In genomic region chr6:121430514-121431460, GRCh38 we compare ENCODE assay signal across 9 cellular contexts. TPM values are rescaled to one million over a fixed set of nuclear protein-coding genes. Genes with fewer than 3 reads are reported as not detected.
DNase-seq lines count a peak whose midpoint lies in the region; ATAC-seq and TF ChIP-seq lines count a peak whose summit lies in the region.
"Had no signal": no experiment of that assay in that cellular context is flagged by ENCODE, and none has a peak within 500 bp of the region (broad histone marks: within the 10 kb centered on the region; RNA-seq: fewer than 3 reads in every experiment).

No MANE protein-coding gene starts in this region.

- POLR2A ChIA-PET in Panc1 (lab: Charles Lee), result no interaction called here

- no peaks in the 10 kb centered on the region for H3K9me3 ChIP-seq in Panc1 (ENCODE audit: control insufficient read depth, insufficient read depth, low read depth, low read length)
- H3K9me3 ChIP-seq: BLaER1 had no signal

- ATAC-seq in Panc1 (no peak), sciatic nerve (peak; percentile 51), GM18858 (IDR thresholded peaks at IDR 0.05; ENCODE audit: unreplicated experiment) (no peak)
- no peak for ATAC-seq in stimulated activated naive B cell treated with anti-CD40 and anti-IgM and Interleukin-4, amounts not matched to agents 10 μg/mL and 1 μg/mL and 100 μg/mL, for 72 hours (replicated peaks)

- no peak overlapping the region for H3K4me3 Mint-ChIP-seq in stimulated activated naive B cell treated with anti-CD40 and anti-IgM and Interleukin-4, amounts not matched to agents 10 μg/mL and 1 μg/mL and 100 μg/mL, for 72 hours

- H3K4me1 Mint-ChIP-seq in stimulated activated naive B cell treated with anti-CD40 and anti-IgM and Interleukin-4, amounts not matched to agents 10 μg/mL and 1 μg/mL and 100 μg/mL, for 72 hours, result no peaks in the 10 kb centered on the region

- peak; percentile 74; the same call in 1 of the 2 replicates for TF ChIP-seq CTCF in Panc1 (IDR thresholded peaks at IDR 0.05)
- peak; percentile 74 for TF ChIP-seq CTCF in fibroblast of villous mesenchyme (IDR thresholded peaks at IDR 0.05; ENCODE audit: insufficient read depth, low read depth, low read length)

- intact Hi-C loops in Panc1 (cut with micrococcal nuclease; ENCODE audit: unreplicated experiment) (loop anchor here (2.0 to 10.0 kb wide), 5 partner anchors 414 to 1104 kb away; no protein-coding TSS in a partner anchor), sciatic nerve (cut with DNase I) (loop anchor here (10.0 kb wide), 1 partner anchor 604 kb away; no protein-coding TSS in a partner anchor)

- DNase-seq in NCI-H1417 (lab: John Stamatoyannopoulos, UW) (peak; percentile 6 to 77 (median 32)), NCI-H1417 treated with DMSO at 0.1 percent for 48 hours (lab: John Stamatoyannopoulos, UW) (no peak), Panc1 (ENCODE audit: low read depth, low spot score) (no peak), fibroblast of villous mesenchyme (ENCODE audit: low read depth) (peak; percentile 69), sciatic nerve (ENCODE audit: low spot score) (no peak)
- no peak for DNase-seq in activated CD4-positive, alpha-beta T cell treated with anti-CD3 and anti-CD28 coated beads for 1 hour
- DNase-seq in stimulated activated naive B cell treated with anti-CD40 and anti-IgM and Interleukin-4, amounts not matched to agents 10 μg/mL and 1 μg/mL and 100 μg/mL, for 72 hours, result no peak

- peaks cover 9% of the 10 kb centered on the region for H3K27me3 ChIP-seq in Panc1 (ENCODE audit: control insufficient read depth, insufficient read depth, low read length)
- H3K27me3 ChIP-seq: BLaER1 had no signal

- in situ Hi-C loops in Panc1 (cut with HindIII; ENCODE audit: low pct_unique_long_range_greater_than_20kb, low sequenced_read_pairs), result no loop called here

- no peak overlapping the region for H3K27ac ChIP-seq in Panc1 (ENCODE audit: low read length)
- H3K27ac ChIP-seq: BLaER1 had no signal

- CTCF ChIA-PET in Panc1 (lab: Charles Lee), result interaction anchor here (0.6 to 0.7 kb wide), 2 partner anchors 283 to 1039 kb away, joined by 3 read pairs; no protein-coding TSS in a partner anchor

- H3K27ac Mint-ChIP-seq in stimulated activated naive B cell treated with anti-CD40 and anti-IgM and Interleukin-4, amounts not matched to agents 10 μg/mL and 1 μg/mL and 100 μg/mL, for 72 hours, result no peak overlapping the region

- H3K4me3 ChIP-seq in Panc1 (ENCODE audit: low read depth in 2 of 2, low read length in 2 of 2) (no peak overlapping the region), fibroblast of villous mesenchyme (ENCODE audit: low read depth, low read length) (no peak overlapping the region)
- H3K4me3 ChIP-seq: BLaER1 had no signal

- H3K9me3 Mint-ChIP-seq in stimulated activated naive B cell treated with anti-CD40 and anti-IgM and Interleukin-4, amounts not matched to agents 10 μg/mL and 1 μg/mL and 100 μg/mL, for 72 hours, result no peaks in the 10 kb centered on the region

- no peaks in the 10 kb centered on the region for H3K4me1 ChIP-seq in Panc1 (ENCODE audit: control insufficient read depth, insufficient read depth, low read length)

- BruUV-seq in Panc1 (replicated peaks; lab: Mats Ljungman, UMichigan), result no TSS peak

- no peaks in the 10 kb centered on the region for H3K36me3 Mint-ChIP-seq in stimulated activated naive B cell treated with anti-CD40 and anti-IgM and Interleukin-4, amounts not matched to agents 10 μg/mL and 1 μg/mL and 100 μg/mL, for 72 hours

- H3K36me3 ChIP-seq in Panc1 (ENCODE audit: control insufficient read depth, insufficient read depth, low read length), result no peaks in the 10 kb centered on the region
- H3K36me3 ChIP-seq: BLaER1 had no signal

- H3K27me3 Mint-ChIP-seq in stimulated activated naive B cell treated with anti-CD40 and anti-IgM and Interleukin-4, amounts not matched to agents 10 μg/mL and 1 μg/mL and 100 μg/mL, for 72 hours, result peaks cover 14 to 20% of the 10 kb centered on the region in 2 donors

RNA-seq across cellular contexts. Expression of gene GJA1, which starts 4.7 kb away (rescaled TPM):
- 3.8 TPM for total RNA-seq in Panc1 (2021; ENCODE audit: unreplicated experiment)
- polyA plus RNA-seq in Panc1 (2012; ENCODE audit: insufficient read length), result 1.8 TPM
- 512 and 834 TPM in 2 replicates for total RNA-seq in fibroblast of villous mesenchyme
- total RNA-seq in sciatic nerve, result 80.5 TPM

Comparison
In these comparisons a context has a peak if more than half of its experiments do, and no peak if none do; other contexts are left out.
1. DNase-seq: peak in NCI-H1417 (3 of 3) and fibroblast of villous mesenchyme (single experiment); none in NCI-H1417 treated with DMSO at 0.1 percent for 48 hours (single experiment), Panc1 (single experiment), sciatic nerve (single experiment), activated CD4-positive, alpha-beta T cell treated with anti-CD3 and anti-CD28 coated beads for 1 hour (single experiment) and stimulated activated naive B cell treated with anti-CD40 and anti-IgM and Interleukin-4, amounts not matched to agents 10 μg/mL and 1 μg/mL and 100 μg/mL, for 72 hours (single experiment).
2. RNA of gene GJA1, which starts 4.7 kb away (total RNA-seq): 512 to 834 TPM in fibroblast of villous mesenchyme and 80.5 TPM in sciatic nerve (single experiment); 3.8 TPM in Panc1 (single experiment); every median in the first group is over 10 times any median in the second.